28 cellular contexts compared by ENCODE assay signal in genomic region chr22:37365950-37366349, GRCh38.
"Had no signal": no experiment of that assay in that cellular context is flagged by ENCODE, and none has a peak within 500 bp of the region (broad histone marks: within the 10 kb centered on the region; RNA-seq: fewer than 3 reads in every experiment).

No MANE protein-coding gene starts in this region.

- H3K4me1 ChIP-seq: body of pancreas, colonic mucosa, left ventricle myocardium inferior, pancreas had no signal

- H3K36me3 ChIP-seq: colonic mucosa, left ventricle myocardium inferior, pancreas, prostate gland, thoracic aorta had no signal

- H3K27ac ChIP-seq: body of pancreas, colonic mucosa, hepatocyte, left ventricle myocardium inferior, pancreas, prostate gland, skin epidermis, thoracic aorta had no signal

- H3K27me3 ChIP-seq: body of pancreas, colonic mucosa, hepatocyte, pancreas had no signal

- H3K4me2 ChIP-seq: hepatocyte had no signal

- H3K27me3 Mint-ChIP-seq: activated CD4-positive, alpha-beta T cell treated with anti-CD3 and anti-CD28 coated beads for 36 hours; activated naive CD8-positive, alpha-beta T cell; stimulated activated naive CD8-positive, alpha-beta T cell treated with anti-CD3 and anti-CD28 coated beads, Interleukin-15, Interleukin-2, amounts not matched to agents 100 ng/mL and 50 ng/mL, for 24 hours had no signal

- H3K27ac Mint-ChIP-seq: activated CD4-positive, alpha-beta T cell treated with anti-CD3 and anti-CD28 coated beads for 36 hours; activated naive CD8-positive, alpha-beta T cell; activated T-cell treated with anti-CD3 and anti-CD28 coated beads, Interleukin-2, amount 50 U/mL, for 72 hours; stimulated activated naive CD8-positive, alpha-beta T cell treated with anti-CD3 and anti-CD28 coated beads, Interleukin-15, Interleukin-2, amounts not matched to agents 100 ng/mL and 50 ng/mL, for 24 hours had no signal

- H3K79me2 ChIP-seq: hepatocyte had no signal

- H3K36me3 Mint-ChIP-seq: activated naive CD8-positive, alpha-beta T cell had no signal

- FAIRE-seq: frontal cortex, pancreas had no signal

- ATAC-seq: activated CD4-positive, alpha-beta T cell treated with anti-CD3 and anti-CD28 coated beads for 36 hours; activated T-cell treated with anti-CD3 and anti-CD28 coated beads, Interleukin-2, amount 50 U/mL, for 72 hours; body of pancreas; pancreas; sciatic nerve had no signal

- H2AFZ ChIP-seq: hepatocyte had no signal

- H3K9me3 ChIP-seq: body of pancreas, colonic mucosa, left ventricle myocardium inferior, pancreas, prostate gland, thoracic aorta had no signal

- H3K4me3 ChIP-seq: body of pancreas, colonic mucosa, hepatocyte, left ventricle myocardium inferior, pancreas, prostate gland, skin epidermis, thoracic aorta had no signal

- H3K4me3 Mint-ChIP-seq: activated CD4-positive, alpha-beta T cell treated with anti-CD3 and anti-CD28 coated beads for 36 hours; activated naive CD8-positive, alpha-beta T cell; activated T-cell treated with anti-CD3 and anti-CD28 coated beads, Interleukin-2, amount 50 U/mL, for 72 hours; stimulated activated naive CD8-positive, alpha-beta T cell treated with anti-CD3 and anti-CD28 coated beads, Interleukin-15, Interleukin-2, amounts not matched to agents 100 ng/mL and 50 ng/mL, for 24 hours had no signal

- H3K9me3 Mint-ChIP-seq: activated T-cell treated with anti-CD3 and anti-CD28 coated beads, Interleukin-2, amount 50 U/mL, for 72 hours; stimulated activated naive CD8-positive, alpha-beta T cell treated with anti-CD3 and anti-CD28 coated beads, Interleukin-15, Interleukin-2, amounts not matched to agents 100 ng/mL and 50 ng/mL, for 24 hours had no signal

- DNase-seq: activated CD4-positive, alpha-beta T cell treated with anti-CD3 and anti-CD28 coated beads for 36 hours; activated CD4-positive, CD25-positive, alpha-beta regulatory T cell; activated effector memory CD4-positive, alpha-beta T cell treated with Interleukin-2 at 50 U/mL for 16 hours; activated naive CD4-positive, alpha-beta T cell treated with Interleukin-2 at 50 U/mL for 16 hours; activated T-cell treated with anti-CD3 and anti-CD28 coated beads for 4 hours; activated T-cell treated with anti-CD3 and anti-CD28 coated beads, Interleukin-2, amount 50 U/mL, for 72 hours; aorta; body of pancreas; cerebellar nuclear complex; colonic mucosa; effector memory CD4-positive, alpha-beta T cell; glutamatergic neuron; islet precursor cell; left ventricle myocardium inferior; nucleus accumbens; pancreas; retina; stimulated activated CD4-positive, alpha-beta T cell treated with anti-CD3 and anti-CD28 coated beads, Interleukin-12 subunit alpha, Interleukin-12 subunit beta, amount 100 ng/mL, for 4 hours; stimulated activated CD4-positive, alpha-beta T cell treated with anti-CD3 and anti-CD28 coated beads, Interleukin-4, amount 100 ng/mL, for 1 hour; trophoblast cell had no signal

- H3K4me1 Mint-ChIP-seq: activated CD4-positive, alpha-beta T cell treated with anti-CD3 and anti-CD28 coated beads for 36 hours had no signal
